Comparison of ENCODE assay signal across 10 cellular contexts in the genomic region with DNA sequence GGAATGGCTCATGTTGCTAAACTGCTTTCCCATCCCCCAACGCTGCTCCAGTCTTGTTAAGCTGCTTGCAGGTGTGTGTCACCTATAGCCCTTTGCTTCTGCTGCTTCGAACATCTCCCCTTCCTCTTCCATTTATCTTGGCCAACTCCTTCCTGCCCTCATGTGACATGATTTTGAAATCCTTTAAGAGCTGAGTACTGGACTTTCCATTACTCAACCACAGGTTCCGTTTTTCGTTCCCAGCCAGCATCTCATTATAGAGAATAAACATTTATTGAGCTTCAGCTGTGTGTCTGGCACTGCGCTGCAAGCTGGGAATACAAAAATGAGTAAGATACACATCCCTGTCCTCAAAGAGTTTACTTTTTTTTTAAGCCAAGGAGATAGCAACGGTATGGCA. TPM values are rescaled to one million over a fixed set of nuclear protein-coding genes. Genes with fewer than 3 reads are reported as not detected.
A peak's percentile ranks its signal among the peaks of the same experiment; 100 is the strongest.
DNase-seq lines count a peak whose midpoint lies in the region; ATAC-seq and TF ChIP-seq lines count a peak whose summit lies in the region.
"Had no signal": no experiment of that assay in that cellular context is flagged by ENCODE, and none has a peak within 500 bp of the region (broad histone marks: within the 10 kb centered on the region; RNA-seq: fewer than 3 reads in every experiment).

No MANE protein-coding gene starts in this region.

- peak overlapping the region; percentile 99 for H3K27ac Mint-ChIP-seq in MCF 10A (ENCODE audit: low read depth, unreplicated experiment)
- H3K27ac Mint-ChIP-seq in activated CD4-positive, alpha-beta memory T cell treated with anti-CD3 and anti-CD28 coated beads for 36 hours = peak overlapping the region; percentile 14

- H3K4me3 ChIP-seq in breast epithelium (peak overlapping the region in 1 of 3 donors; percentile 88), lower lobe of right lung (peak overlapping the region; percentile 81), upper lobe of right lung (no peak overlapping the region)

- peaks cover 8% of the 10 kb centered on the region for H3K36me3 Mint-ChIP-seq in MCF 10A (ENCODE audit: insufficient read depth, unreplicated experiment)
- H3K36me3 Mint-ChIP-seq in activated CD4-positive, alpha-beta memory T cell treated with anti-CD3 and anti-CD28 coated beads for 36 hours = peaks cover 40% of the 10 kb centered on the region

- H3K27me3 Mint-ChIP-seq in MCF 10A (ENCODE audit: insufficient read depth, unreplicated experiment) = no peaks in the 10 kb centered on the region
- no peaks in the 10 kb centered on the region for H3K27me3 Mint-ChIP-seq in activated CD4-positive, alpha-beta memory T cell treated with anti-CD3 and anti-CD28 coated beads for 36 hours

- H3K4me3 Mint-ChIP-seq in MCF 10A (ENCODE audit: unreplicated experiment) = peak overlapping the region; percentile 99
- H3K4me3 Mint-ChIP-seq in activated CD4-positive, alpha-beta memory T cell treated with anti-CD3 and anti-CD28 coated beads for 36 hours = peak overlapping the region; percentile 85

- no peak for TF ChIP-seq POLR2A in breast epithelium (IDR thresholded peaks at IDR 0.05)

- TF ChIP-seq CTCF in MCF 10A (IDR thresholded peaks at IDR 0.05; ENCODE audit: unreplicated experiment) = no peak
- TF ChIP-seq CTCF in breast epithelium (IDR thresholded peaks at IDR 0.05) = no peak
- no peak for TF ChIP-seq CTCF in lower lobe of right lung (IDR thresholded peaks at IDR 0.05)
- TF ChIP-seq CTCF in upper lobe of right lung (IDR thresholded peaks at IDR 0.05) = no peak

- H3K4me1 ChIP-seq in breast epithelium = peaks cover 7 to 10% of the 10 kb centered on the region in 2 donors
- H3K4me1 ChIP-seq in lower lobe of right lung = peaks cover 21% of the 10 kb centered on the region
- peaks cover 27% of the 10 kb centered on the region for H3K4me1 ChIP-seq in upper lobe of right lung

- no peaks in the 10 kb centered on the region for H3K9me3 ChIP-seq in breast epithelium
- H3K9me3 ChIP-seq in lower lobe of right lung = no peaks in the 10 kb centered on the region
- H3K9me3 ChIP-seq in upper lobe of right lung = no peaks in the 10 kb centered on the region

- peaks cover 53% of the 10 kb centered on the region for H3K4me1 Mint-ChIP-seq in MCF 10A (ENCODE audit: insufficient read depth, unreplicated experiment)
- peaks cover 58% of the 10 kb centered on the region for H3K4me1 Mint-ChIP-seq in activated CD4-positive, alpha-beta memory T cell treated with anti-CD3 and anti-CD28 coated beads for 36 hours (ENCODE audit: low read depth)

- ATAC-seq in lower lobe of right lung (peak; percentile 12 to 22), upper lobe of right lung (peak; percentile 30), HG03469 (IDR thresholded peaks at IDR 0.05; ENCODE audit: unreplicated experiment) (no peak), HG03442 (IDR thresholded peaks at IDR 0.05; ENCODE audit: unreplicated experiment) (no peak), HG03025 (IDR thresholded peaks at IDR 0.05; ENCODE audit: low FRiP score, unreplicated experiment) (no peak)

- DNase-seq in MCF 10A (ENCODE audit: unreplicated experiment) (peak; percentile 27), breast epithelium (ENCODE audit: low spot score in 2 of 2) (no peak), lower lobe of right lung (no peak), upper lobe of right lung (no peak)
- DNase-seq in activated CD4-positive, alpha-beta memory T cell treated with anti-CD3 and anti-CD28 coated beads for 36 hours = no peak
- DNase-seq: NCI-H1436, retina had no signal

- H3K27me3 ChIP-seq in breast epithelium (no peaks in the 10 kb centered on the region), lower lobe of right lung (ENCODE audit: low read depth) (no peaks in the 10 kb centered on the region), upper lobe of right lung (no peaks in the 10 kb centered on the region)

- CTCF ChIA-PET in MCF 10A (lab: Yijun Ruan, JAX) = interaction anchor here (0.9 to 1.3 kb wide), 2 partner anchors 40 to 60 kb away, joined by 3 to 5 read pairs; no protein-coding TSS in a partner anchor
- CTCF ChIA-PET in activated CD4-positive, alpha-beta memory T cell treated with anti-CD3 and anti-CD28 coated beads for 36 hours (lab: Charles Lee) = interaction anchor here (0.6 to 3.3 kb wide), 3 partner anchors 25 to 38 kb away, joined by 3 to 17 read pairs (median 6); no protein-coding TSS in a partner anchor

- intact Hi-C loops in MCF 10A (cut with micrococcal nuclease) (loop anchor here (5.0 kb wide), 2 partner anchors 37 to 87 kb away; no protein-coding TSS in a partner anchor), breast epithelium (cut with DNase I; ENCODE audit: low total_unique reads) (no loop called here), lower lobe of right lung (cut with DNase I) (no loop called here), upper lobe of right lung (cut with DNase I) (no loop called here)
- intact Hi-C loops in activated CD4-positive, alpha-beta memory T cell treated with anti-CD3 and anti-CD28 coated beads for 36 hours (cut with micrococcal nuclease) = loop anchor here (2.0 kb wide), 2 partner anchors 17 to 573 kb away; a partner anchor contains a TSS

- H3K9me3 Mint-ChIP-seq in MCF 10A (ENCODE audit: unreplicated experiment) = peaks cover 11% of the 10 kb centered on the region
- H3K9me3 Mint-ChIP-seq in activated CD4-positive, alpha-beta memory T cell treated with anti-CD3 and anti-CD28 coated beads for 36 hours = peaks cover 11% of the 10 kb centered on the region

- H3K27ac ChIP-seq in breast epithelium (no peak overlapping the region), lower lobe of right lung (peak overlapping the region; percentile 91), upper lobe of right lung (peak overlapping the region; percentile 87)

- no TSS peak for BruUV-seq in MCF 10A (replicated peaks; lab: Mats Ljungman, UMichigan)

- POLR2A ChIA-PET in MCF 10A (lab: Yijun Ruan, JAX) = interaction anchor here (0.6 to 3.5 kb wide), 6 partner anchors 9 to 960 kb away, joined by 3 to 82 read pairs (median 6); no protein-coding TSS in a partner anchor
- POLR2A ChIA-PET in activated CD4-positive, alpha-beta memory T cell treated with anti-CD3 and anti-CD28 coated beads for 36 hours (lab: Charles Lee) = interaction anchor here (0.9 to 3.3 kb wide), 2 partner anchors 12 to 16 kb away, joined by 3 to 27 read pairs; no protein-coding TSS in a partner anchor

- H3K36me3 ChIP-seq in breast epithelium (no peaks in the 10 kb centered on the region), lower lobe of right lung (peaks cover 5% of the 10 kb centered on the region), upper lobe of right lung (no peaks in the 10 kb centered on the region)

RNA-seq across cellular contexts. Expression of a gene that starts 1.7 kb away (rescaled TPM):
- total RNA-seq in MCF 10A (2022) (52.3 and 54.0 TPM in 2 replicates), breast epithelium (10 to 100 TPM; 64.9 to 81.9 (median 75.5) TPM), lower lobe of right lung (61.7 TPM), upper lobe of right lung (49.9 TPM)
- total RNA-seq in activated CD4-positive, alpha-beta memory T cell treated with anti-CD3 and anti-CD28 coated beads for 36 hours = 10 to 100 TPM; 30.5 to 33.6 TPM

Comparison
In these comparisons a context has a peak if more than half of its experiments do, and no peak if none do; other contexts are left out.
1. intact Hi-C loops: an anchor here in MCF 10A (5.0 kb wide) and activated CD4-positive, alpha-beta memory T cell treated with anti-CD3 and anti-CD28 coated beads for 36 hours (2.0 kb wide); none called in breast epithelium, lower lobe of right lung and upper lobe of right lung.
2. H3K27ac ChIP-seq: peak in lower lobe of right lung (single experiment) and upper lobe of right lung (single experiment); none in breast epithelium (0 of 2).
3. ATAC-seq: peak in lower lobe of right lung (2 of 2) and upper lobe of right lung (single experiment); none in HG03469 (single experiment), HG03442 (single experiment) and HG03025 (single experiment).